ENCODE assay signal across 1 cellular context in genomic region chr17:32783602-32784001, GRCh38.
TF ChIP-seq lines count a peak whose summit lies in the region.

No MANE protein-coding gene starts in this region.

TF ChIP-seq in H1, 55 proteins besides CTCF, POLR2A, EP300 and RAD21 (continued from another document):
- TF ChIP-seq, protein P1, sequence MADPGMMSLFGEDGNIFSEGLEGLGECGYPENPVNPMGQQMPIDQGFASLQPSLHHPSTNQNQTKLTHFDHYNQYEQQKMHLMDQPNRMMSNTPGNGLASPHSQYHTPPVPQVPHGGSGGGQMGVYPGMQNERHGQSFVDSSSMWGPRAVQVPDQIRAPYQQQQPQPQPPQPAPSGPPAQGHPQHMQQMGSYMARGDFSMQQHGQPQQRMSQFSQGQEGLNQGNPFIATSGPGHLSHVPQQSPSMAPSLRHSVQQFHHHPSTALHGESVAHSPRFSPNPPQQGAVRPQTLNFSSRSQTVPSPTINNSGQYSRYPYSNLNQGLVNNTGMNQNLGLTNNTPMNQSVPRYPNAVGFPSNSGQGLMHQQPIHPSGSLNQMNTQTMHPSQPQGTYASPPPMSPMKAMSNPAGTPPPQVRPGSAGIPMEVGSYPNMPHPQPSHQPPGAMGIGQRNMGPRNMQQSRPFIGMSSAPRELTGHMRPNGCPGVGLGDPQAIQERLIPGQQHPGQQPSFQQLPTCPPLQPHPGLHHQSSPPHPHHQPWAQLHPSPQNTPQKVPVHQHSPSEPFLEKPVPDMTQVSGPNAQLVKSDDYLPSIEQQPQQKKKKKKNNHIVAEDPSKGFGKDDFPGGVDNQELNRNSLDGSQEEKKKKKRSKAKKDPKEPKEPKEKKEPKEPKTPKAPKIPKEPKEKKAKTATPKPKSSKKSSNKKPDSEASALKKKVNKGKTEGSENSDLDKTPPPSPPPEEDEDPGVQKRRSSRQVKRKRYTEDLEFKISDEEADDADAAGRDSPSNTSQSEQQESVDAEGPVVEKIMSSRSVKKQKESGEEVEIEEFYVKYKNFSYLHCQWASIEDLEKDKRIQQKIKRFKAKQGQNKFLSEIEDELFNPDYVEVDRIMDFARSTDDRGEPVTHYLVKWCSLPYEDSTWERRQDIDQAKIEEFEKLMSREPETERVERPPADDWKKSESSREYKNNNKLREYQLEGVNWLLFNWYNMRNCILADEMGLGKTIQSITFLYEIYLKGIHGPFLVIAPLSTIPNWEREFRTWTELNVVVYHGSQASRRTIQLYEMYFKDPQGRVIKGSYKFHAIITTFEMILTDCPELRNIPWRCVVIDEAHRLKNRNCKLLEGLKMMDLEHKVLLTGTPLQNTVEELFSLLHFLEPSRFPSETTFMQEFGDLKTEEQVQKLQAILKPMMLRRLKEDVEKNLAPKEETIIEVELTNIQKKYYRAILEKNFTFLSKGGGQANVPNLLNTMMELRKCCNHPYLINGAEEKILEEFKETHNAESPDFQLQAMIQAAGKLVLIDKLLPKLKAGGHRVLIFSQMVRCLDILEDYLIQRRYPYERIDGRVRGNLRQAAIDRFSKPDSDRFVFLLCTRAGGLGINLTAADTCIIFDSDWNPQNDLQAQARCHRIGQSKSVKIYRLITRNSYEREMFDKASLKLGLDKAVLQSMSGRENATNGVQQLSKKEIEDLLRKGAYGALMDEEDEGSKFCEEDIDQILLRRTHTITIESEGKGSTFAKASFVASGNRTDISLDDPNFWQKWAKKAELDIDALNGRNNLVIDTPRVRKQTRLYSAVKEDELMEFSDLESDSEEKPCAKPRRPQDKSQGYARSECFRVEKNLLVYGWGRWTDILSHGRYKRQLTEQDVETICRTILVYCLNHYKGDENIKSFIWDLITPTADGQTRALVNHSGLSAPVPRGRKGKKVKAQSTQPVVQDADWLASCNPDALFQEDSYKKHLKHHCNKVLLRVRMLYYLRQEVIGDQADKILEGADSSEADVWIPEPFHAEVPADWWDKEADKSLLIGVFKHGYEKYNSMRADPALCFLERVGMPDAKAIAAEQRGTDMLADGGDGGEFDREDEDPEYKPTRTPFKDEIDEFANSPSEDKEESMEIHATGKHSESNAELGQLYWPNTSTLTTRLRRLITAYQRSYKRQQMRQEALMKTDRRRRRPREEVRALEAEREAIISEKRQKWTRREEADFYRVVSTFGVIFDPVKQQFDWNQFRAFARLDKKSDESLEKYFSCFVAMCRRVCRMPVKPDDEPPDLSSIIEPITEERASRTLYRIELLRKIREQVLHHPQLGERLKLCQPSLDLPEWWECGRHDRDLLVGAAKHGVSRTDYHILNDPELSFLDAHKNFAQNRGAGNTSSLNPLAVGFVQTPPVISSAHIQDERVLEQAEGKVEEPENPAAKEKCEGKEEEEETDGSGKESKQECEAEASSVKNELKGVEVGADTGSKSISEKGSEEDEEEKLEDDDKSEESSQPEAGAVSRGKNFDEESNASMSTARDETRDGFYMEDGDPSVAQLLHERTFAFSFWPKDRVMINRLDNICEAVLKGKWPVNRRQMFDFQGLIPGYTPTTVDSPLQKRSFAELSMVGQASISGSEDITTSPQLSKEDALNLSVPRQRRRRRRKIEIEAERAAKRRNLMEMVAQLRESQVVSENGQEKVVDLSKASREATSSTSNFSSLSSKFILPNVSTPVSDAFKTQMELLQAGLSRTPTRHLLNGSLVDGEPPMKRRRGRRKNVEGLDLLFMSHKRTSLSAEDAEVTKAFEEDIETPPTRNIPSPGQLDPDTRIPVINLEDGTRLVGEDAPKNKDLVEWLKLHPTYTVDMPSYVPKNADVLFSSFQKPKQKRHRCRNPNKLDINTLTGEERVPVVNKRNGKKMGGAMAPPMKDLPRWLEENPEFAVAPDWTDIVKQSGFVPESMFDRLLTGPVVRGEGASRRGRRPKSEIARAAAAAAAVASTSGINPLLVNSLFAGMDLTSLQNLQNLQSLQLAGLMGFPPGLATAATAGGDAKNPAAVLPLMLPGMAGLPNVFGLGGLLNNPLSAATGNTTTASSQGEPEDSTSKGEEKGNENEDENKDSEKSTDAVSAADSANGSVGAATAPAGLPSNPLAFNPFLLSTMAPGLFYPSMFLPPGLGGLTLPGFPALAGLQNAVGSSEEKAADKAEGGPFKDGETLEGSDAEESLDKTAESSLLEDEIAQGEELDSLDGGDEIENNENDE (IDR thresholded peaks at IDR 0.05; ENCODE audit: insufficient replicate concordance, low read length), result no peak
- TF ChIP-seq ASH2L (IDR thresholded peaks at IDR 0.05; ENCODE audit: low read length) (no peak), SP1 (IDR thresholded peaks at IDR 0.05; ENCODE audit: low read depth, low read length) (no peak), SRF (IDR thresholded peaks at IDR 0.05; ENCODE audit: low read depth, low read length) (no peak), RBBP5 (IDR thresholded peaks at IDR 0.05; ENCODE audit: borderline replicate concordance, low read depth, low read length) (no peak), CHD1 (IDR thresholded peaks at IDR 0.05; ENCODE audit: low read depth, low read length) (no peak), CBX5 (IDR thresholded peaks at IDR 0.05; ENCODE audit: low read depth, low read length) (no peak), MAX (IDR thresholded peaks at IDR 0.05) (no peak), POU5F1 (IDR thresholded peaks at IDR 0.05; ENCODE audit: low read depth, low read length) (no peak)
